ENCODE assay signal across 10 cellular contexts in the genomic region with DNA sequence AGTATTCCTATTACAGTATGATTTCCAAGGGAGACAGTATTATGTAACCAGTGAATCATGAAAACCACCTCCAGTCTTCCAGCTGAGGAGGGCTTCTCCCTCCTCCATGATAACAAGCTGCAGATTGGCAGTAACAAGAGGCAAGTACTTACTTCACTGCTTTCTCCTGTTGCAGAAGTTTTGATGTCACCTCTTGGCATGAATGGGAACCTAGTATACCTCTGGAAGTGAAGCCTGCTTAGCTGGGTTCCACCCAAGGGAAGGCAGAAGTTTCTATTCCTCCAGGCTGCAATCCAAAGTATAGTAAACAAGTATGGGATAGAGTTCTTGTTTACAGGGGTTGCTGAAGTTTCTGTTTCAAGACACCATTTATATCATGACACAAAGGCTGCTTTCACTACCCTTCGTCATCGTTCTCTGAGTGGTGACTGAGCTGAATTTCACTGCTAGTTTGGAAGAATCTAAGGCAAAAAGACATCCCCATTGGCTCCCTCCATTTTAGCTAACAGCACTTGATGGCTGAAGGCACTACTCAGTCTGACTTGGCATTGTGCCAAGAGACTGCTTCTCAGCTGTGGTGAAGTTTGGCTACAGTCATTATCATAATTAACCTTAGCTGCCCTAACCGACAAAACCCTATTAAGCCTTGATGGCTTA. TPM values are rescaled to one million over a fixed set of nuclear protein-coding genes. Genes with fewer than 3 reads are reported as not detected.
A peak's percentile ranks its signal among the peaks of the same experiment; 100 is the strongest.
DNase-seq lines count a peak whose midpoint lies in the region; ATAC-seq and TF ChIP-seq lines count a peak whose summit lies in the region.
"Had no signal": no experiment of that assay in that cellular context is flagged by ENCODE, and none has a peak within 500 bp of the region (broad histone marks: within the 10 kb centered on the region; RNA-seq: fewer than 3 reads in every experiment).

No MANE protein-coding gene starts in this region.

- H2AFZ ChIP-seq in SK-N-SH (ENCODE audit: low read depth) = no peak overlapping the region

- intact Hi-C loops in heart left ventricle (cut with DNase I) = no loop called here

- H3K36me3 ChIP-seq in SK-N-SH (replicated peaks in 1 of 2; ENCODE audit: control insufficient read depth in 1 of 2, insufficient read depth in 2 of 2, low read length in 1 of 2) = no peaks in the 10 kb centered on the region
- H3K36me3 ChIP-seq in heart left ventricle = no peaks in the 10 kb centered on the region

- no peaks in the 10 kb centered on the region for H4K20me1 ChIP-seq in SK-N-SH (ENCODE audit: insufficient read depth)

- H3K4me3 Mint-ChIP-seq in activated CD8-positive, alpha-beta T cell treated with anti-CD3 and anti-CD28 coated beads, Interleukin-2, amount 10 ng/mL, durations not matched to agents 7 days and 5 days = no peak overlapping the region
- H3K4me3 Mint-ChIP-seq: CD4-positive, CD25-positive, alpha-beta regulatory T cell had no signal

- no peak for TF ChIP-seq POLR2A in heart left ventricle (IDR thresholded peaks at IDR 0.05)

- H3K4me2 ChIP-seq in SK-N-SH = no peak overlapping the region

- no peaks in the 10 kb centered on the region for H3K9me2 ChIP-seq in SK-N-SH

- H3F3A ChIP-seq in SK-N-SH (replicated peaks; ENCODE audit: insufficient read depth) = no peaks in the 10 kb centered on the region

- H3K9me3 ChIP-seq in AG04450 (ENCODE audit: control insufficient read depth, insufficient read depth, low read length) = no peaks in the 10 kb centered on the region
- no peaks in the 10 kb centered on the region for H3K9me3 ChIP-seq in SK-N-SH
- H3K9me3 ChIP-seq in heart left ventricle = peaks cover 0 to 7% (median 0%) of the 10 kb centered on the region in 12 donors

- DNase-seq in AG04450 (ENCODE audit: low read depth, low spot score) = peak; percentile 37
- peak; percentile 57 for DNase-seq in LHCN-M2 (ENCODE audit: low read depth)
- no peak for DNase-seq in SK-N-SH
- peak in 1 of 5 donors; percentile 26 for DNase-seq in heart left ventricle
- no peak for DNase-seq in activated naive CD4-positive, alpha-beta T cell treated with anti-CD3 and anti-CD28 coated beads, Interleukin-2, amount 50 U/mL, for 16 hours
- no peak for DNase-seq in NCI-H1694 (lab: John Stamatoyannopoulos, UW)
- no peak for DNase-seq in activated CD8-positive, alpha-beta T cell treated with anti-CD3 and anti-CD28 coated beads, Interleukin-2, amount 10 ng/mL, durations not matched to agents 7 days and 5 days
- DNase-seq: CD4-positive, CD25-positive, alpha-beta regulatory T cell; NCI-H1048 had no signal

- H3K36me3 Mint-ChIP-seq in activated CD8-positive, alpha-beta T cell treated with anti-CD3 and anti-CD28 coated beads, Interleukin-2, amount 10 ng/mL, durations not matched to agents 7 days and 5 days (ENCODE audit: low read depth) = no peaks in the 10 kb centered on the region
- H3K36me3 Mint-ChIP-seq: CD4-positive, CD25-positive, alpha-beta regulatory T cell had no signal

- no peaks in the 10 kb centered on the region for H3K79me2 ChIP-seq in SK-N-SH (ENCODE audit: insufficient read depth)

- POLR2A ChIA-PET in AG04450 (lab: Yijun Ruan, JAX) = no interaction called here
- POLR2A ChIA-PET in SK-N-SH (lab: Yijun Ruan, JAX) = no interaction called here
- POLR2A ChIA-PET in activated CD8-positive, alpha-beta T cell treated with anti-CD3 and anti-CD28 coated beads, Interleukin-2, amount 10 ng/mL, durations not matched to agents 7 days and 5 days (lab: Charles Lee) = no interaction called here

- ATAC-seq in heart left ventricle = peak in 3 of 4 donors; percentile 10 to 62 (median 22)
- no peak for ATAC-seq in GM18520 (IDR thresholded peaks at IDR 0.05; ENCODE audit: unreplicated experiment)
- ATAC-seq in activated CD8-positive, alpha-beta T cell treated with anti-CD3 and anti-CD28 coated beads, Interleukin-2, amount 10 ng/mL, durations not matched to agents 7 days and 5 days = no peak

- H3K4me1 ChIP-seq in SK-N-SH (ENCODE audit: control insufficient read depth in 1 of 2, insufficient read depth in 2 of 2, low read depth in 1 of 2, low read length in 1 of 2) (peaks cover 0 to 3% of the 10 kb centered on the region in 2 experiments; a peak in 3 of 4 replicates), heart left ventricle (peaks cover 0 to 34% (median 0%) of the 10 kb centered on the region in 12 donors)

- no peak overlapping the region for H3K9ac ChIP-seq in SK-N-SH

- H3K4me3 ChIP-seq in AG04450 (ENCODE audit: low read depth, low read length) (no peak overlapping the region), SK-N-SH (ENCODE audit: low read depth in 2 of 2, low read length in 1 of 2) (no peak overlapping the region), heart left ventricle (no peak overlapping the region)

- TF ChIP-seq CTCF in AG04450 (IDR thresholded peaks at IDR 0.05; ENCODE audit: low read depth, low read length) (no peak), SK-N-SH (IDR thresholded peaks at IDR 0.05) (no peak), heart left ventricle (IDR thresholded peaks at IDR 0.05) (no peak)

- H3K4me1 Mint-ChIP-seq in activated CD8-positive, alpha-beta T cell treated with anti-CD3 and anti-CD28 coated beads, Interleukin-2, amount 10 ng/mL, durations not matched to agents 7 days and 5 days (ENCODE audit: low read depth) = no peaks in the 10 kb centered on the region

- TF ChIP-seq RAD21 in SK-N-SH (IDR thresholded peaks at IDR 0.05; ENCODE audit: low read length) = no peak

- TF ChIP-seq EP300 in SK-N-SH (IDR thresholded peaks at IDR 0.05; ENCODE audit: borderline replicate concordance in 1 of 2, low read depth in 1 of 2, low read length in 1 of 2) = no peak

- CTCF ChIA-PET in AG04450 (lab: Charles Lee) = interaction anchor here (0.5 to 1.4 kb wide), 3 partner anchors 10 to 278 kb away, joined by 3 to 5 read pairs (median 3); no protein-coding TSS in a partner anchor
- CTCF ChIA-PET in SK-N-SH (lab: Yijun Ruan, JAX) = interaction anchor here (0.7 to 1.9 kb wide), 4 partner anchors 11 to 751 kb away, joined by 4 to 10 read pairs (median 6); no protein-coding TSS in a partner anchor
- CTCF ChIA-PET in activated CD8-positive, alpha-beta T cell treated with anti-CD3 and anti-CD28 coated beads, Interleukin-2, amount 10 ng/mL, durations not matched to agents 7 days and 5 days (lab: Charles Lee) = interaction anchor here (0.6 to 1.5 kb wide), 4 partner anchors 14 to 278 kb away, joined by 3 to 4 read pairs (median 3); no protein-coding TSS in a partner anchor

- no peaks in the 10 kb centered on the region for H3K27me3 Mint-ChIP-seq in activated CD8-positive, alpha-beta T cell treated with anti-CD3 and anti-CD28 coated beads, Interleukin-2, amount 10 ng/mL, durations not matched to agents 7 days and 5 days (ENCODE audit: low read depth)
- H3K27me3 Mint-ChIP-seq: CD4-positive, CD25-positive, alpha-beta regulatory T cell had no signal

- no peaks in the 10 kb centered on the region for H3K9me3 Mint-ChIP-seq in activated CD8-positive, alpha-beta T cell treated with anti-CD3 and anti-CD28 coated beads, Interleukin-2, amount 10 ng/mL, durations not matched to agents 7 days and 5 days (ENCODE audit: insufficient read depth)

- peaks cover 2% of the 10 kb centered on the region for H3K27me3 ChIP-seq in AG04450 (ENCODE audit: control insufficient read depth, insufficient read depth, low read length)
- no peaks in the 10 kb centered on the region for H3K27me3 ChIP-seq in SK-N-SH (ENCODE audit: insufficient read depth)
- H3K27me3 ChIP-seq in heart left ventricle = no peaks in the 10 kb centered on the region

- H3K27ac ChIP-seq in AG04450 (ENCODE audit: low read depth, low read length) (no peak overlapping the region), SK-N-SH (ENCODE audit: low read depth in 2 of 2, low read length in 1 of 2) (no peak overlapping the region), heart left ventricle (peak overlapping the region in 1 of 12 donors; percentile 74)

- 71% methylated on average over 3 of the region's 3 CpGs for WGBS in SK-N-SH (ENCODE audit: low lambda C conversion rate)
- 64 to 76% (median 69%) methylated on average over 3 of the region's 3 CpGs for WGBS in heart left ventricle, 4 donors

- H3K27ac Mint-ChIP-seq in activated CD8-positive, alpha-beta T cell treated with anti-CD3 and anti-CD28 coated beads, Interleukin-2, amount 10 ng/mL, durations not matched to agents 7 days and 5 days = no peak overlapping the region
- H3K27ac Mint-ChIP-seq: CD4-positive, CD25-positive, alpha-beta regulatory T cell had no signal

TF ChIP-seq in SK-N-SH, 30 proteins besides CTCF, POLR2A, EP300 and RAD21:
- TF ChIP-seq, protein P1, sequence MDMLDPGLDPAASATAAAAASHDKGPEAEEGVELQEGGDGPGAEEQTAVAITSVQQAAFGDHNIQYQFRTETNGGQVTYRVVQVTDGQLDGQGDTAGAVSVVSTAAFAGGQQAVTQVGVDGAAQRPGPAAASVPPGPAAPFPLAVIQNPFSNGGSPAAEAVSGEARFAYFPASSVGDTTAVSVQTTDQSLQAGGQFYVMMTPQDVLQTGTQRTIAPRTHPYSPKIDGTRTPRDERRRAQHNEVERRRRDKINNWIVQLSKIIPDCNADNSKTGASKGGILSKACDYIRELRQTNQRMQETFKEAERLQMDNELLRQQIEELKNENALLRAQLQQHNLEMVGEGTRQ (IDR thresholded peaks at IDR 0.05; ENCODE audit: borderline replicate concordance, low read depth, low read length) = no peak
- TF ChIP-seq TEAD4 (IDR thresholded peaks at IDR 0.05; ENCODE audit: borderline replicate concordance, insufficient read depth) (no peak), RFX5 (IDR thresholded peaks at IDR 0.05; ENCODE audit: low read length) (no peak), NFIC (IDR thresholded peaks at IDR 0.05; ENCODE audit: borderline replicate concordance) (peak; percentile 73), TCF12 (IDR thresholded peaks at IDR 0.05) (no peak), FOSL2 (IDR thresholded peaks at IDR 0.05; ENCODE audit: borderline replicate concordance, low read depth) (no peak)

RNA-seq across cellular contexts. Expression of a gene that starts 49.8 kb away (rescaled TPM):
- polyA plus RNA-seq in AG04450 (2011; rRNA removed) (6.7 and 8.9 TPM in 2 replicates), SK-N-SH (2012; rRNA removed) (3.7 and 4.0 TPM in 2 replicates), heart left ventricle (10 to 100 TPM; 12.3 to 20.3 TPM)
- 2.3 and 3.6 TPM in 2 replicates for polyA minus RNA-seq in AG04450 (2011; rRNA and poly(A)+ RNA removed)
- total RNA-seq in LHCN-M2 (2014; rRNA removed) (18.0 and 19.5 TPM in 2 replicates), heart left ventricle (10 to 100 TPM; 15.2 to 28.5 (median 22.5) TPM)
- 7.1 TPM for polyA plus RNA-seq in LHCN-M2 (2012)
- polyA plus RNA-seq in SK-N-SH (2012; cell fraction: cytosol; rRNA removed) = 5.6 and 6.7 TPM in 2 replicates
- 1.1 and 1.7 TPM in 2 replicates for polyA plus RNA-seq in SK-N-SH (2012; cell fraction: nucleus; rRNA removed)
- 10 to 100 TPM; 10.0 to 10.5 TPM for total RNA-seq in activated CD8-positive, alpha-beta T cell treated with anti-CD3 and anti-CD28 coated beads, Interleukin-2, amount 10 ng/mL, durations not matched to agents 7 days and 5 days

Comparison
In these comparisons a context has a peak if more than half of its experiments do, and no peak if none do; other contexts are left out.
1. DNase-seq: peak in AG04450 (single experiment) and LHCN-M2 (single experiment); none in SK-N-SH (single experiment), activated naive CD4-positive, alpha-beta T cell treated with anti-CD3 and anti-CD28 coated beads, Interleukin-2, amount 50 U/mL, for 16 hours (single experiment), NCI-H1694 (single experiment) and activated CD8-positive, alpha-beta T cell treated with anti-CD3 and anti-CD28 coated beads, Interleukin-2, amount 10 ng/mL, durations not matched to agents 7 days and 5 days (single experiment).
2. ATAC-seq: peak in heart left ventricle (3 of 4); none in GM18520 (single experiment) and activated CD8-positive, alpha-beta T cell treated with anti-CD3 and anti-CD28 coated beads, Interleukin-2, amount 10 ng/mL, durations not matched to agents 7 days and 5 days (single experiment).